In genomic region chr16:30367349-30368009, GRCh38 we compare ENCODE assay signal across 6 cellular contexts. TPM values are rescaled to one million over a fixed set of nuclear protein-coding genes. Genes with fewer than 3 reads are reported as not detected.
DNase-seq lines count a peak whose midpoint lies in the region; ATAC-seq and TF ChIP-seq lines count a peak whose summit lies in the region.

No MANE protein-coding gene starts in this region.

- no peaks in the 10 kb centered on the region for H3K9me2 ChIP-seq in OCI-LY7 (ENCODE audit: insufficient read depth, low read length)

- H3K9me3 ChIP-seq in OCI-LY7 (ENCODE audit: low read length) (no peaks in the 10 kb centered on the region), smooth muscle cell (replicated peaks; ENCODE audit: low read depth) (no peaks in the 10 kb centered on the region)

- H2AFZ ChIP-seq in OCI-LY7 (ENCODE audit: low read length) (no peak overlapping the region), smooth muscle cell (ENCODE audit: low read depth) (no peak overlapping the region)

- H3F3A ChIP-seq in smooth muscle cell (ENCODE audit: low read depth), result peaks cover 4% of the 10 kb centered on the region

- no TSS peak for BruUV-seq in OCI-LY7 (replicated peaks; lab: Mats Ljungman, UMichigan)

- H3K4me3 ChIP-seq in OCI-LY7 (ENCODE audit: low read depth, low read length, poor library complexity, severe bottlenecking) (peak overlapping the region; percentile 99), epithelial cell of esophagus (ENCODE audit: low read length) (peak overlapping the region; percentile 51), smooth muscle cell (peak overlapping the region; percentile 59)

- peaks cover 38% of the 10 kb centered on the region for H3K4me1 ChIP-seq in OCI-LY7 (ENCODE audit: insufficient read depth, low read length, poor library complexity, severe bottlenecking)
- peaks cover 20% of the 10 kb centered on the region for H3K4me1 ChIP-seq in smooth muscle cell (ENCODE audit: low read depth)

- POLR2A ChIA-PET in OCI-LY7 (lab: Charles Lee), result interaction anchor here (0.6 to 2.1 kb wide), 2 partner anchors 13 to 225 kb away, joined by 7 to 12 read pairs; partner anchors contain the start of gene CD2BP2

- no peak for DNase-seq in OCI-LY7 (ENCODE audit: low spot score)
- no peak for DNase-seq in epithelial cell of esophagus (ENCODE audit: low read depth)
- DNase-seq in smooth muscle cell (lab: John Stamatoyannopoulos, UW; ENCODE audit: unreplicated experiment), result no peak
- DNase-seq in SIG-M5 treated with dmso at 0.1 percent for 504 hours (lab: John Stamatoyannopoulos, UW; ENCODE audit: unreplicated experiment), result no peak
- DNase-seq in HK-2 (ENCODE audit: unreplicated experiment), result no peak

- ATAC-seq in GM19452 (IDR thresholded peaks at IDR 0.05; ENCODE audit: unreplicated experiment), result no peak

- peaks cover 66% of the 10 kb centered on the region for H3K36me3 ChIP-seq in OCI-LY7 (ENCODE audit: insufficient read depth, low read length)
- H3K36me3 ChIP-seq in smooth muscle cell (ENCODE audit: low read depth), result no peaks in the 10 kb centered on the region

- intact Hi-C loops in OCI-LY7 (cut with micrococcal nuclease; ENCODE audit: unreplicated experiment), result no loop called here

- no peaks in the 10 kb centered on the region for H3K27me3 ChIP-seq in smooth muscle cell (ENCODE audit: low read depth)

- 93% methylated on average over 10 of the region's 10 CpGs for WGBS in smooth muscle cell (ENCODE audit: low lambda C conversion rate)

- H3K79me2 ChIP-seq in OCI-LY7 (ENCODE audit: insufficient read depth, low read depth, low read length), result peaks cover 71% of the 10 kb centered on the region
- H3K79me2 ChIP-seq in smooth muscle cell (ENCODE audit: low read depth), result peaks cover 74% of the 10 kb centered on the region

- CTCF ChIA-PET in OCI-LY7 (lab: Charles Lee; ENCODE audit: unreplicated experiment), result no interaction called here

- peak overlapping the region; percentile 73 for H3K9ac ChIP-seq in smooth muscle cell (ENCODE audit: low read depth)

- H4K20me1 ChIP-seq in OCI-LY7 (ENCODE audit: insufficient read depth, low read length) (peaks cover 20% of the 10 kb centered on the region), smooth muscle cell (ENCODE audit: low read depth) (peaks cover 54% of the 10 kb centered on the region)

- H3K27ac ChIP-seq in OCI-LY7 (ENCODE audit: low read depth, low read length, poor library complexity, severe bottlenecking), result peak overlapping the region; percentile 26
- no peak overlapping the region for H3K27ac ChIP-seq in smooth muscle cell (ENCODE audit: low read depth)

- H3K4me2 ChIP-seq in OCI-LY7 (ENCODE audit: low read length) (peak overlapping the region; percentile 97), smooth muscle cell (peak overlapping the region; percentile 93)

- TF ChIP-seq CTCF in OCI-LY7 (conservative IDR thresholded peaks at IDR 0.05; ENCODE audit: low read length) (no peak), epithelial cell of esophagus (IDR thresholded peaks at IDR 0.05; ENCODE audit: insufficient read depth, low read depth, low read length, missing control alignments) (no peak), smooth muscle cell (IDR thresholded peaks at IDR 0.05; ENCODE audit: borderline replicate concordance, insufficient read depth, poor library complexity, severe bottlenecking) (no peak)

RNA-seq across cellular contexts. Expression of gene TBC1D10B, which starts 2.8 kb away (rescaled TPM):
- 38.6 and 44.9 TPM in 2 replicates for total RNA-seq in OCI-LY7 (2014; rRNA removed; shearing (Covaris generic))
- 74.8 and 78.6 TPM in 2 replicates for total RNA-seq in OCI-LY7 (2022)
- 12.7 and 17.7 TPM in 2 replicates for total RNA-seq in smooth muscle cell
- polyA plus RNA-seq in smooth muscle cell, result 37.1 and 37.4 TPM in 2 replicates

RNA-seq across cellular contexts. Expression of gene MYL11, which starts 7.1 kb away (rescaled TPM):
- 3.2 and 3.3 TPM in 2 replicates for total RNA-seq in OCI-LY7 (2014; rRNA removed; shearing (Covaris generic))
- total RNA-seq in OCI-LY7 (2022) (1.7 and 3.9 TPM in 2 replicates), smooth muscle cell (not detected in 2 replicates)
- 3.6 and 8.2 TPM in 2 replicates for polyA plus RNA-seq in smooth muscle cell

RNA-seq across cellular contexts. Expression of gene CD2BP2, which starts 12.4 kb away (rescaled TPM):
- total RNA-seq in OCI-LY7 (2014; rRNA removed; shearing (Covaris generic)), result 69.2 and 94.7 TPM in 2 replicates
- total RNA-seq in OCI-LY7 (2022), result 87.8 and 111 TPM in 2 replicates
- 30.3 and 33.3 TPM in 2 replicates for total RNA-seq in smooth muscle cell
- 42.0 and 43.5 TPM in 2 replicates for polyA plus RNA-seq in smooth muscle cell

RNA-seq across cellular contexts. Expression of gene SEPTIN1, which starts 14.9 kb away (rescaled TPM):
- 126 and 133 TPM in 2 replicates for total RNA-seq in OCI-LY7 (2014; rRNA removed; shearing (Covaris generic))
- total RNA-seq in OCI-LY7 (2022) (171 and 181 TPM in 2 replicates), smooth muscle cell (0.27 TPM in 1 of 2 replicates, not detected in the other)
- 2.8 and 3.7 TPM in 2 replicates for polyA plus RNA-seq in smooth muscle cell

RNA-seq across cellular contexts. Expression of gene ZNF48, which starts 27.7 kb away (rescaled TPM):
- 15.7 and 18.8 TPM in 2 replicates for total RNA-seq in OCI-LY7 (2014; rRNA removed; shearing (Covaris generic))
- 16.4 and 17.3 TPM in 2 replicates for total RNA-seq in OCI-LY7 (2022)
- total RNA-seq in smooth muscle cell, result 7.7 and 9.3 TPM in 2 replicates
- polyA plus RNA-seq in smooth muscle cell, result 8.0 and 10.3 TPM in 2 replicates
